Comparison of ENCODE assay signal across 12 cellular contexts in the genomic region with DNA sequence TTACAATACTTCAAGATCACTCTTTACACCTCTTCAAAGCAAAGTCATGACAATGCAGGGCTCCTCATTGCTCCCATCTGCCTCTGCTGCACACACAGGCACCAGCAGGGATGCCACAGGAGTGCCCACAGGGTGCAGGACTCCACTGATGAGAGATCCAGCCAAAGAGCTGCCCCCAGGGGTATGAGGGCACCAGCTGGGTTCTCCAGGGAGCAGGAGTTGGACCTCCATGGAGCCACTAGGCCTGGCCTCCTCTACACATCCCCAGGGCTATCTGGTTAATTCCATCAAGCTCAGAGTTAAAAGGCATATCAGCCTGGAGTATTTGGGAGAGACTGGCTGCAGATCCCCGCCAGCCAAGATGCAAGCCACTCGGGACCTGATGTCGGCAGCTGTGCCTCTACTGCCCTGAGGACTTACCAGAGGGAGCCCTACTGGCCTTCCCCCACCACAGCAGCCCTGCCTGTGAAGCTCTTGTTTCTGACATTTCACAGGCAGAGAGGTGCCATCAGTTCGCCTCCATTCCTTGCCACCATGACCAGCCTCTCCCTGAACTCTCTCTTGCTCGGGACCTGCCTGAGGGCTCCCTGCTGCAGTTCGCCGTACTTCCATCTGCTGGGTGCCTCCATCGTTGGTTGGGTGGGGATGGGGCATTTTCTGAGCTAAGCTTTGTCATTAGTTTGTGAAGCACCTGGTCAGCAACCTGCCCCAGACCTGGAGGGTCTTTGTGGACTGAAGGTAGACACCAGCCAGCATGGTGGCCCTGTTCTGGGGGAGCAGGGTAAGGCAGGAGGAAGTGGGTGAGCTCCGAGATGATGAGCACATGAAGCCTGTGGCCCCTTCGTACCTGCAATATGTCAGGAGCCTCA. TPM values are rescaled to one million over a fixed set of nuclear protein-coding genes. Genes with fewer than 3 reads are reported as not detected.
A peak's percentile ranks its signal among the peaks of the same experiment; 100 is the strongest.
DNase-seq lines count a peak whose midpoint lies in the region; ATAC-seq and TF ChIP-seq lines count a peak whose summit lies in the region.
"Had no signal": no experiment of that assay in that cellular context is flagged by ENCODE, and none has a peak within 500 bp of the region (broad histone marks: within the 10 kb centered on the region; RNA-seq: fewer than 3 reads in every experiment).

No MANE protein-coding gene starts in this region.

- H3K36me3 ChIP-seq in heart left ventricle (peaks cover 0 to 20% (median 8%) of the 10 kb centered on the region in 9 donors), aorta (ENCODE audit: control insufficient read depth in 1 of 2, insufficient read depth in 2 of 2, low read length in 1 of 2) (no peaks in the 10 kb centered on the region)
- H3K36me3 ChIP-seq: BE2C, SJSA1 had no signal

- no peak for TF ChIP-seq CTCF in heart left ventricle (IDR thresholded peaks at IDR 0.05)

- no peaks in the 10 kb centered on the region for H3K9me3 Mint-ChIP-seq in central memory CD8-positive, alpha-beta T cell
- H3K9me3 Mint-ChIP-seq in naive thymus-derived CD8-positive, alpha-beta T cell = no peaks in the 10 kb centered on the region

- H3K9me3 ChIP-seq in heart left ventricle (no peaks in the 10 kb centered on the region), aorta (ENCODE audit: control insufficient read depth, low read length) (no peaks in the 10 kb centered on the region)
- H3K9me3 ChIP-seq: BE2C, SJSA1 had no signal

- H3K27me3 ChIP-seq in heart left ventricle (no peaks in the 10 kb centered on the region), aorta (ENCODE audit: control insufficient read depth in 1 of 2, insufficient read depth in 2 of 2, low read length in 1 of 2) (no peaks in the 10 kb centered on the region)
- H3K27me3 ChIP-seq: BE2C, SJSA1 had no signal

- 87 to 93% (median 89%) methylated on average over 8 to 10 of the region's 10 CpGs for WGBS in heart left ventricle, 4 donors
- WGBS in aorta, 2 donors = 66 to 76% methylated on average over 10 of the region's 10 CpGs

- H3K27ac Mint-ChIP-seq in central memory CD8-positive, alpha-beta T cell (ENCODE audit: low read depth) = peak overlapping the region; percentile 78
- peak overlapping the region; percentile 1 to 96 (median 80) for H3K27ac Mint-ChIP-seq in naive thymus-derived CD8-positive, alpha-beta T cell

- H3K4me3 Mint-ChIP-seq in central memory CD8-positive, alpha-beta T cell = no peak overlapping the region
- peak overlapping the region in 2 of 10 donors; percentile 18 to 22 for H3K4me3 Mint-ChIP-seq in naive thymus-derived CD8-positive, alpha-beta T cell

- DNase-seq in heart left ventricle = peak in 2 of 5 donors; percentile 20 to 25
- no peak for DNase-seq in left ventricle myocardium superior
- no peak for DNase-seq in central memory CD8-positive, alpha-beta T cell (ENCODE audit: low spot score in 2 of 2)
- peak in 1 of 10 donors; percentile 53 for DNase-seq in naive thymus-derived CD8-positive, alpha-beta T cell
- DNase-seq in aorta = peak; percentile 24 to 59
- DNase-seq in GF-D8 (lab: John Stamatoyannopoulos, UW) = no peak
- no peak for DNase-seq in medulla oblongata (ENCODE audit: extremely low spot score)
- DNase-seq: activated CD4-positive, alpha-beta T cell treated with anti-CD3 and anti-CD28 coated beads, Interleukin-2, amount 50 U/mL, for 4 hours; BE2C; NCI-H524 had no signal

- ATAC-seq in heart left ventricle (no peak), left ventricle myocardium superior (no peak), aorta (ENCODE audit: low FRiP score) (no peak), GM21526 (IDR thresholded peaks at IDR 0.05; ENCODE audit: low FRiP score, unreplicated experiment) (no peak)
- ATAC-seq in central memory CD8-positive, alpha-beta T cell (replicated peaks; ENCODE audit: extremely low read depth, poor library complexity, severe bottlenecking) = no peak
- no peak for ATAC-seq in naive thymus-derived CD8-positive, alpha-beta T cell

- H3K27me3 Mint-ChIP-seq in central memory CD8-positive, alpha-beta T cell = no peaks in the 10 kb centered on the region
- no peaks in the 10 kb centered on the region for H3K27me3 Mint-ChIP-seq in naive thymus-derived CD8-positive, alpha-beta T cell

- H3K27ac ChIP-seq in heart left ventricle = peak overlapping the region in 10 of 12 donors; percentile 68 to 91 (median 79)
- peak overlapping the region in 1 of 2 donors; percentile 70 for H3K27ac ChIP-seq in aorta (ENCODE audit: low read depth in 1 of 2, low read length in 2 of 2)

- H3K4me1 ChIP-seq in heart left ventricle = peaks cover 23 to 88% (median 63%) of the 10 kb centered on the region in 12 donors
- peaks cover 0 to 4% of the 10 kb centered on the region in 2 donors for H3K4me1 ChIP-seq in aorta (ENCODE audit: control insufficient read depth in 1 of 2, insufficient read depth in 2 of 2, low read length in 2 of 2)

- H3K4me3 ChIP-seq in heart left ventricle (no peak overlapping the region), aorta (ENCODE audit: low read length in 2 of 2) (no peak overlapping the region)
- H3K4me3 ChIP-seq: SJSA1 had no signal

- peaks cover 29% of the 10 kb centered on the region for H3K4me1 Mint-ChIP-seq in central memory CD8-positive, alpha-beta T cell
- peaks cover 33 to 59% (median 50%) of the 10 kb centered on the region in 4 donors for H3K4me1 Mint-ChIP-seq in naive thymus-derived CD8-positive, alpha-beta T cell

- peaks cover 8% of the 10 kb centered on the region for H3K36me3 Mint-ChIP-seq in central memory CD8-positive, alpha-beta T cell (ENCODE audit: insufficient read depth)
- H3K36me3 Mint-ChIP-seq in naive thymus-derived CD8-positive, alpha-beta T cell = peaks cover 0 to 2% (median 0%) of the 10 kb centered on the region in 3 donors

- no peak for TF ChIP-seq POLR2A in heart left ventricle (IDR thresholded peaks at IDR 0.05)

- intact Hi-C loops in heart left ventricle (cut with DNase I) (no loop called here), left ventricle myocardium superior (cut with micrococcal nuclease) (no loop called here), aorta (cut with DNase I) (no loop called here)

- POLR2A ChIA-PET in naive thymus-derived CD8-positive, alpha-beta T cell (lab: Charles Lee) = interaction anchor here (2.1 kb wide), 1 partner anchor 14 kb away, joined by 18 read pairs; a partner anchor contains a TSS

RNA-seq across cellular contexts. Expression of a gene that starts 12.5 kb away (rescaled TPM):
- total RNA-seq in heart left ventricle (100 to 1,000 TPM in 6 of 9 donors, 10 to 100 TPM in 3; 91.5 to 225 (median 107) TPM), left ventricle myocardium superior (117 TPM), aorta (100 to 1,000 TPM; 126 to 189 TPM)
- polyA plus RNA-seq in heart left ventricle (10 to 100 TPM; 38.9 to 94.6 TPM), aorta (10 to 100 TPM; 40.6 to 72.4 TPM)
- total RNA-seq in naive thymus-derived CD8-positive, alpha-beta T cell = 10 to 100 TPM; 61.4 to 67.3 TPM
- polyA plus RNA-seq in naive thymus-derived CD8-positive, alpha-beta T cell = 10 to 100 TPM; 27.5 to 53.2 (median 34.7) TPM

Comparison
In these comparisons a context has a peak if more than half of its experiments do, and no peak if none do; other contexts are left out.
1. DNase-seq: peak in aorta (2 of 2); none in left ventricle myocardium superior (single experiment), central memory CD8-positive, alpha-beta T cell (0 of 2), GF-D8 (single experiment) and medulla oblongata (single experiment).